ENCODE assay signal across 13 cellular contexts in the genomic region with DNA sequence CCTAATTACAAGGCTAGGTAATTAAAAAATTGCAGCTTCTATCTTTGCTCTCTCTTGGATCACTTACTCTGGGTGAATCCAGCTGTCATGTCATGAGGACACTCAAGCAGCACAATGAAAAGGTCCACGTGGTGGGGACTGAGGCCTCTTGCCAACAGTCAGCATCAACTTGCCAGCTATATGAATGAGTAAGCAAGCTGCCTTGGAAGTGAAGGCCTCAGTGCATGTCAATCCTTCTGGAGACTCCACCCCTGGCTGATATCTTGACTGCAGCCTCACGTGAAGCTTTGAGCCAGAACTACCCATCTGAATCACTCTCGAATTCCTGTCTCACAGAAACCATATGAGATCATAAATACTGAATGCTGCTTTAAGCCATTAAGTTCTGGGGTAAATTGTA.
DNase-seq lines count a peak whose midpoint lies in the region; ATAC-seq and TF ChIP-seq lines count a peak whose summit lies in the region.
"Had no signal": no experiment of that assay in that cellular context is flagged by ENCODE, and none has a peak within 500 bp of the region (broad histone marks: within the 10 kb centered on the region; RNA-seq: fewer than 3 reads in every experiment).

No MANE protein-coding gene starts in this region.

- peak overlapping the region in 1 of 2 experiments; percentile 61 for H3K18ac ChIP-seq in mesenchymal stem cell (ENCODE audit: low read depth in 1 of 2, low read length in 2 of 2)

- no peak overlapping the region for H3K23ac ChIP-seq in mesenchymal stem cell (ENCODE audit: low read length in 2 of 2)

- no peak overlapping the region for H3K14ac ChIP-seq in mesenchymal stem cell (ENCODE audit: low read length in 2 of 2)

- H3K27me3 Mint-ChIP-seq in progenitor cell of endocrine pancreas = no peaks in the 10 kb centered on the region
- H3K27me3 Mint-ChIP-seq: CD4-positive, alpha-beta T cell had no signal

- H3K36me3 Mint-ChIP-seq in progenitor cell of endocrine pancreas (ENCODE audit: insufficient read depth) = no peaks in the 10 kb centered on the region

- WGBS in mesenchymal stem cell = 65% methylated on average over 1 of the region's 3 CpGs

- no peaks in the 10 kb centered on the region for H3K79me1 ChIP-seq in mesenchymal stem cell (replicated peaks; ENCODE audit: low read length, poor library complexity, severe bottlenecking)

- peak overlapping the region in 1 of 2 experiments; percentile 49 for H2BK12ac ChIP-seq in mesenchymal stem cell (ENCODE audit: low read length in 2 of 2)

- H3K4me3 ChIP-seq in cardiac fibroblast (replicated peaks in 1 of 2; ENCODE audit: low read depth in 2 of 2, low read length in 2 of 2) (no peak overlapping the region), mesenchymal stem cell (ENCODE audit: insufficient read depth in 1 of 2, low read depth in 1 of 2, low read length in 2 of 2) (no peak overlapping the region)
- H3K4me3 ChIP-seq: sigmoid colon, upper lobe of left lung had no signal

- H2BK15ac ChIP-seq in mesenchymal stem cell (ENCODE audit: low read depth, poor library complexity, severe bottlenecking) = no peak overlapping the region

- no peak overlapping the region for H4K8ac ChIP-seq in mesenchymal stem cell (ENCODE audit: low read length)

- H2BK120ac ChIP-seq in mesenchymal stem cell (ENCODE audit: low read depth, low read length) = no peak overlapping the region

- no peaks in the 10 kb centered on the region for H3K9me3 Mint-ChIP-seq in progenitor cell of endocrine pancreas (ENCODE audit: low read depth)
- H3K9me3 Mint-ChIP-seq: CD4-positive, alpha-beta T cell had no signal

- H2BK5ac ChIP-seq in mesenchymal stem cell (ENCODE audit: low read depth, low read length, poor library complexity, severe bottlenecking) = no peak overlapping the region

- H3K9me3 ChIP-seq in mesenchymal stem cell (ENCODE audit: control insufficient read depth, low read length) = no peaks in the 10 kb centered on the region
- H3K9me3 ChIP-seq: sigmoid colon, upper lobe of left lung had no signal

- TF ChIP-seq CTCF in cardiac fibroblast (IDR thresholded peaks at IDR 0.05; ENCODE audit: low read depth, low read length) (no peak), progenitor cell of endocrine pancreas (IDR thresholded peaks at IDR 0.05; ENCODE audit: unreplicated experiment) (no peak)

- peaks cover 2% of the 10 kb centered on the region for H3K4me1 ChIP-seq in mesenchymal stem cell (ENCODE audit: control insufficient read depth, insufficient read depth, low read depth, low read length)

- H2AK5ac ChIP-seq in mesenchymal stem cell (ENCODE audit: low read length, severe bottlenecking) = no peak overlapping the region

- no peaks in the 10 kb centered on the region for H3K36me3 ChIP-seq in mesenchymal stem cell (ENCODE audit: control insufficient read depth in 1 of 2, insufficient read depth in 2 of 2, low read depth in 1 of 2, low read length in 2 of 2)
- H3K36me3 ChIP-seq: sigmoid colon, upper lobe of left lung had no signal

- no peak overlapping the region for H3K27ac Mint-ChIP-seq in progenitor cell of endocrine pancreas
- H3K27ac Mint-ChIP-seq: CD4-positive, alpha-beta T cell had no signal

- DNase-seq in COR-L47 (lab: John Stamatoyannopoulos, UW) (peak; percentile 50), NCI-H2029 (lab: John Stamatoyannopoulos, UW) (peak; percentile 75), cardiac fibroblast (ENCODE audit: low read depth in 2 of 2) (peak; percentile 82 to 87), mesenchymal stem cell (peak; percentile 47), progenitor cell of endocrine pancreas (ENCODE audit: low spot score, unreplicated experiment) (no peak)
- DNase-seq: activated CD4-positive, alpha-beta T cell treated with anti-CD3 and anti-CD28 coated beads for 4 hours; CD4-positive, alpha-beta T cell; midbrain; sigmoid colon; upper lobe of left lung had no signal

- H3K4ac ChIP-seq in mesenchymal stem cell (ENCODE audit: low read depth in 1 of 2, low read length in 2 of 2) = no peak overlapping the region

- H2AFZ ChIP-seq in mesenchymal stem cell (ENCODE audit: low read depth, low read length) = no peak overlapping the region

- no peak overlapping the region for H3K4me2 ChIP-seq in mesenchymal stem cell (ENCODE audit: low read length, poor library complexity, severe bottlenecking)

- no peaks in the 10 kb centered on the region for H3K27me3 ChIP-seq in mesenchymal stem cell (ENCODE audit: control insufficient read depth in 1 of 2, insufficient read depth in 1 of 2, low read length in 2 of 2)
- H3K27me3 ChIP-seq: sigmoid colon, upper lobe of left lung had no signal

- ATAC-seq in GM18517 (IDR thresholded peaks at IDR 0.05; ENCODE audit: unreplicated experiment) = no peak
- no peak for ATAC-seq in activated CD4-positive, CD25-positive, alpha-beta regulatory T cell treated with anti-CD3 and anti-CD28 coated beads, Interleukin-2, amount 50 U/mL, for 24 hours
- no peak for ATAC-seq in HG03457 (IDR thresholded peaks at IDR 0.05; ENCODE audit: unreplicated experiment)

- no peak overlapping the region for H4K91ac ChIP-seq in mesenchymal stem cell (ENCODE audit: low read length)

- no peak overlapping the region for H3K27ac ChIP-seq in mesenchymal stem cell (ENCODE audit: low read length, poor library complexity, severe bottlenecking)
- H3K27ac ChIP-seq: upper lobe of left lung had no signal

- no peak overlapping the region for H3K4me3 Mint-ChIP-seq in progenitor cell of endocrine pancreas (ENCODE audit: low read depth)
- H3K4me3 Mint-ChIP-seq: CD4-positive, alpha-beta T cell had no signal

- H3K4me1 Mint-ChIP-seq in progenitor cell of endocrine pancreas (ENCODE audit: low read depth) = no peaks in the 10 kb centered on the region

- peak overlapping the region; percentile 16 for H3K9ac ChIP-seq in mesenchymal stem cell (ENCODE audit: low read length)
